Comparison of ENCODE assay signal across 1 cellular context in genomic region chr20:3380228-3381070, GRCh38.
TF ChIP-seq lines count a peak whose summit lies in the region.

No MANE protein-coding gene starts in this region.

TF ChIP-seq in WTC11, 78 proteins besides CTCF, POLR2A, EP300 and RAD21 (continued from another document):
- TF ChIP-seq HMGXB4 (CRISPR knock-in tag; IDR thresholded peaks at IDR 0.05) (no peak), ZNF532 (CRISPR knock-in tag; IDR thresholded peaks at IDR 0.05; ENCODE audit: borderline replicate concordance) (no peak), ATF2 (CRISPR knock-in tag; IDR thresholded peaks at IDR 0.05; ENCODE audit: borderline replicate concordance, low read depth) (no peak), FOXP4 (CRISPR knock-in tag; IDR thresholded peaks at IDR 0.05) (no peak), MLX (CRISPR knock-in tag; IDR thresholded peaks at IDR 0.05) (no peak), JUN (CRISPR knock-in tag; IDR thresholded peaks at IDR 0.05) (no peak), SOX15 (CRISPR knock-in tag; IDR thresholded peaks at IDR 0.05) (no peak)
